Comparison of ENCODE assay signal across 1 cellular context in genomic region chr11:13007702-13008435, GRCh38.
A peak's percentile ranks its signal among the peaks of the same experiment; 100 is the strongest.
TF ChIP-seq lines count a peak whose summit lies in the region.

No MANE protein-coding gene starts in this region.

TF ChIP-seq in HepG2, 621 proteins besides CTCF, POLR2A, EP300 and RAD21 (continued from another document and continues in another):
- TF ChIP-seq FOXJ3 (CRISPR knock-in tag; IDR thresholded peaks at IDR 0.05; ENCODE audit: borderline replicate concordance) (peak; percentile 71; the same call in 1 of the 2 replicates), PHF8 (CRISPR knock-in tag; IDR thresholded peaks at IDR 0.05) (no peak), ZNF253 (CRISPR knock-in tag; IDR thresholded peaks at IDR 0.05; ENCODE audit: borderline replicate concordance) (no peak), BHLHE40 (IDR thresholded peaks at IDR 0.05; ENCODE audit: low read length) (no peak), RNF219 (CRISPR knock-in tag; IDR thresholded peaks at IDR 0.05) (no peak), ZNF205 (CRISPR knock-in tag; IDR thresholded peaks at IDR 0.05) (peak; percentile 52; the same call in 1 of the 2 replicates), ZNF276 (CRISPR knock-in tag; IDR thresholded peaks at IDR 0.05; ENCODE audit: low read depth) (no peak), SKI (IDR thresholded peaks at IDR 0.05; ENCODE audit: partially characterized antibody) (peak; percentile 51), KDM5B (CRISPR knock-in tag; IDR thresholded peaks at IDR 0.05; ENCODE audit: borderline replicate concordance) (no peak), ZNF777 (CRISPR knock-in tag; IDR thresholded peaks at IDR 0.05) (no peak), ZNF780A (CRISPR knock-in tag; IDR thresholded peaks at IDR 0.05) (no peak), KLF11 (CRISPR knock-in tag; IDR thresholded peaks at IDR 0.05) (no peak), MAFF (IDR thresholded peaks at IDR 0.05; ENCODE audit: low read depth, low read length) (0 out of 2 replicates have a peak, but pooled peaks have one; percentile 12), ZFP36L1 (CRISPR knock-in tag; IDR thresholded peaks at IDR 0.05) (no peak), TFE3 (CRISPR knock-in tag; IDR thresholded peaks at IDR 0.05) (peak; percentile 41; the same call in 1 of the 2 replicates), DBP (CRISPR knock-in tag; IDR thresholded peaks at IDR 0.05; ENCODE audit: not compliant biosample characterization) (no peak), ZXDC (CRISPR knock-in tag; IDR thresholded peaks at IDR 0.05) (no peak), ZUFSP (CRISPR knock-in tag; IDR thresholded peaks at IDR 0.05; ENCODE audit: borderline replicate concordance) (no peak), SMC3 (IDR thresholded peaks at IDR 0.05; ENCODE audit: low read length) (no peak), ZNF639 (CRISPR knock-in tag; conservative IDR thresholded peaks at IDR 0.05) (no peak), IRF9 (CRISPR knock-in tag; IDR thresholded peaks at IDR 0.05; ENCODE audit: borderline replicate concordance) (no peak), ZNF256 (CRISPR knock-in tag; conservative IDR thresholded peaks at IDR 0.05) (no peak), ZNF503 (CRISPR knock-in tag; IDR thresholded peaks at IDR 0.05) (peak; percentile 78; the same call in 1 of the 2 replicates), ZNF883 (CRISPR knock-in tag; IDR thresholded peaks at IDR 0.05; ENCODE audit: not compliant biosample characterization) (no peak), ZNF318 (CRISPR knock-in tag; IDR thresholded peaks at IDR 0.05) (no peak), PBX3 (CRISPR knock-in tag; IDR thresholded peaks at IDR 0.05; ENCODE audit: borderline replicate concordance) (no peak)
